ENCODE assay signal across 18 cellular contexts in genomic region chr1:66013371-66013770, GRCh38.
"Had no signal": no experiment of that assay in that cellular context is flagged by ENCODE, and none has a peak within 500 bp of the region (broad histone marks: within the 10 kb centered on the region; RNA-seq: fewer than 3 reads in every experiment).

No MANE protein-coding gene starts in this region.

- ATAC-seq: activated CD4-positive, alpha-beta T cell treated with anti-CD3 and anti-CD28 coated beads for 36 hours; effector memory CD8-positive, alpha-beta T cell; stimulated activated naive B cell treated with anti-CD40 and anti-IgM and Interleukin-4, amounts not matched to agents 10 μg/mL and 1 μg/mL and 100 μg/mL, for 72 hours; upper lobe of right lung; WTC11 had no signal

- H3K36me3 ChIP-seq: cardiac muscle cell, esophagus squamous epithelium, left ventricle myocardium inferior, upper lobe of right lung had no signal

- H3K27ac ChIP-seq: cardiac muscle cell, esophagus squamous epithelium, left ventricle myocardium inferior, upper lobe of right lung had no signal

- H3K9me3 ChIP-seq: esophagus squamous epithelium, left ventricle myocardium inferior, upper lobe of right lung had no signal

- H3K4me3 ChIP-seq: cardiac muscle cell, esophagus squamous epithelium, left ventricle myocardium inferior, upper lobe of right lung had no signal

- H3K4me1 ChIP-seq: esophagus squamous epithelium, left ventricle myocardium inferior, upper lobe of right lung had no signal

- DNase-seq: activated CD4-positive, alpha-beta memory T cell treated with anti-CD3 and anti-CD28 coated beads for 36 hours; activated CD4-positive, alpha-beta T cell treated with anti-CD3 and anti-CD28 coated beads for 36 hours; activated gamma-delta T cell treated with Interleukin-2 at 50 U/mL for 16 hours; activated T-cell treated with anti-CD3 and anti-CD28 coated beads for 4 hours; amygdala; dermis blood vessel endothelial cell; effector memory CD8-positive, alpha-beta T cell; esophagus squamous epithelium; immature natural killer cell; kidney glomerular epithelial cell; left ventricle myocardium inferior; nephron progenitor cell; occipital lobe; posterior cingulate gyrus; stimulated activated naive B cell treated with anti-CD40 and anti-IgM and Interleukin-4, amounts not matched to agents 10 μg/mL and 1 μg/mL and 100 μg/mL, for 72 hours; upper lobe of right lung had no signal

- H3K27me3 ChIP-seq: cardiac muscle cell, esophagus squamous epithelium, upper lobe of right lung had no signal
